ENCODE assay signal across 30 cellular contexts in genomic region chrX:124341361-124342132, GRCh38. TPM values are rescaled to one million over a fixed set of nuclear protein-coding genes. Genes with fewer than 3 reads are reported as not detected.
DNase-seq lines count a peak whose midpoint lies in the region; ATAC-seq and TF ChIP-seq lines count a peak whose summit lies in the region.
"Had no signal": no experiment of that assay in that cellular context is flagged by ENCODE, and none has a peak within 500 bp of the region (broad histone marks: within the 10 kb centered on the region; RNA-seq: fewer than 3 reads in every experiment).

No MANE protein-coding gene starts in this region.

- H3K4me3 ChIP-seq in CD4-positive, CD25-positive, alpha-beta regulatory T cell (ENCODE audit: low read depth, low read length), result peak overlapping the region; percentile 79
- no peak overlapping the region for H3K4me3 ChIP-seq in CD8-positive, alpha-beta T cell (ENCODE audit: low read depth, low read length)
- H3K4me3 ChIP-seq: ascending aorta, dorsolateral prefrontal cortex, GM12878, lower lobe of right lung, smooth muscle cell, stomach, tibial nerve had no signal

- peaks cover 8 to 52% (median 34%) of the 10 kb centered on the region in 4 donors for H3K4me1 Mint-ChIP-seq in CD4-positive, CD25-positive, alpha-beta regulatory T cell
- peaks cover 61% of the 10 kb centered on the region for H3K4me1 Mint-ChIP-seq in CD8-positive, alpha-beta T cell (ENCODE audit: low read depth)
- H3K4me1 Mint-ChIP-seq in activated CD8-positive, alpha-beta T cell treated with anti-CD3 and anti-CD28 coated beads for 36 hours (ENCODE audit: low read depth), result peaks cover 77% of the 10 kb centered on the region
- peaks cover 14 to 54% of the 10 kb centered on the region in 2 donors for H3K4me1 Mint-ChIP-seq in effector memory CD8-positive, alpha-beta T cell (ENCODE audit: low read depth in 2 of 2)

- peak overlapping the region in 2 of 4 donors; percentile 79 to 92 for H3K4me3 Mint-ChIP-seq in CD4-positive, CD25-positive, alpha-beta regulatory T cell
- peak overlapping the region; percentile 50 for H3K4me3 Mint-ChIP-seq in CD8-positive, alpha-beta T cell
- H3K4me3 Mint-ChIP-seq in activated CD8-positive, alpha-beta T cell treated with anti-CD3 and anti-CD28 coated beads for 36 hours, result peak overlapping the region; percentile 56
- H3K4me3 Mint-ChIP-seq in effector memory CD8-positive, alpha-beta T cell, result peak overlapping the region; percentile 50 to 95

- H3K36me3 Mint-ChIP-seq in CD4-positive, CD25-positive, alpha-beta regulatory T cell, result no peaks in the 10 kb centered on the region
- peaks cover 3% of the 10 kb centered on the region for H3K36me3 Mint-ChIP-seq in CD8-positive, alpha-beta T cell
- H3K36me3 Mint-ChIP-seq in activated CD8-positive, alpha-beta T cell treated with anti-CD3 and anti-CD28 coated beads for 36 hours (ENCODE audit: low read depth), result no peaks in the 10 kb centered on the region
- peaks cover 11% of the 10 kb centered on the region for H3K36me3 Mint-ChIP-seq in effector memory CD8-positive, alpha-beta T cell (ENCODE audit: insufficient read depth)

- TF ChIP-seq CTCF in CD8-positive, alpha-beta T cell (IDR thresholded peaks at IDR 0.05), result no peak
- TF ChIP-seq CTCF in activated CD8-positive, alpha-beta T cell treated with anti-CD3 and anti-CD28 coated beads for 36 hours (IDR thresholded peaks at IDR 0.05), result no peak

- H3K27me3 ChIP-seq in CD4-positive, CD25-positive, alpha-beta regulatory T cell (ENCODE audit: control insufficient read depth, insufficient read depth, low read length), result no peaks in the 10 kb centered on the region
- no peaks in the 10 kb centered on the region for H3K27me3 ChIP-seq in CD8-positive, alpha-beta T cell (ENCODE audit: insufficient read depth, low read length)
- H3K27me3 ChIP-seq: ascending aorta, stomach, tibial nerve had no signal

- H3K27me3 Mint-ChIP-seq in CD4-positive, CD25-positive, alpha-beta regulatory T cell, result no peaks in the 10 kb centered on the region
- no peaks in the 10 kb centered on the region for H3K27me3 Mint-ChIP-seq in CD8-positive, alpha-beta T cell (ENCODE audit: low read depth)
- H3K27me3 Mint-ChIP-seq in activated CD8-positive, alpha-beta T cell treated with anti-CD3 and anti-CD28 coated beads for 36 hours, result no peaks in the 10 kb centered on the region
- no peaks in the 10 kb centered on the region for H3K27me3 Mint-ChIP-seq in effector memory CD8-positive, alpha-beta T cell

- H3K4me1 ChIP-seq in CD4-positive, CD25-positive, alpha-beta regulatory T cell (ENCODE audit: control insufficient read depth, insufficient read depth, low read length, poor library complexity, severe bottlenecking), result peaks cover 34% of the 10 kb centered on the region
- H3K4me1 ChIP-seq in CD8-positive, alpha-beta T cell (ENCODE audit: insufficient read depth, low read length), result peaks cover 64% of the 10 kb centered on the region
- H3K4me1 ChIP-seq: ascending aorta, lower lobe of right lung, stomach, tibial nerve had no signal

- H3K27ac Mint-ChIP-seq in CD4-positive, CD25-positive, alpha-beta regulatory T cell, result peak overlapping the region; percentile 83 to 92 (median 86)
- peak overlapping the region; percentile 93 for H3K27ac Mint-ChIP-seq in CD8-positive, alpha-beta T cell
- H3K27ac Mint-ChIP-seq in activated CD8-positive, alpha-beta T cell treated with anti-CD3 and anti-CD28 coated beads for 36 hours, result peak overlapping the region; percentile 97
- peak overlapping the region; percentile 80 to 94 for H3K27ac Mint-ChIP-seq in effector memory CD8-positive, alpha-beta T cell

- intact Hi-C loops in CD8-positive, alpha-beta T cell (cut with DNase I, micrococcal nuclease), result loop anchor here in 1 of 2 experiments (5.0 kb wide), 3 partner anchors 39 to 379 kb away; partner anchors contain the start of gene STAG2
- intact Hi-C loops in activated CD8-positive, alpha-beta T cell treated with anti-CD3 and anti-CD28 coated beads for 36 hours (cut with micrococcal nuclease), result loop anchor here (2.0 kb wide), 1 partner anchor 41 kb away; no protein-coding TSS in a partner anchor
- intact Hi-C loops in posterior vena cava (cut with DNase I), result no loop called here

- POLR2A ChIA-PET in CD8-positive, alpha-beta T cell (lab: Charles Lee), result interaction anchor here (1.2 to 1.6 kb wide), 2 partner anchors 10 to 12 kb away, joined by 4 read pairs; no protein-coding TSS in a partner anchor
- POLR2A ChIA-PET in activated CD8-positive, alpha-beta T cell treated with anti-CD3 and anti-CD28 coated beads for 36 hours (lab: Charles Lee), result interaction anchor here (0.6 to 1.6 kb wide), 6 partner anchors 13 to 118 kb away, joined by 3 to 5 read pairs (median 4); no protein-coding TSS in a partner anchor

- H3K9me3 Mint-ChIP-seq in CD4-positive, CD25-positive, alpha-beta regulatory T cell, result no peaks in the 10 kb centered on the region
- H3K9me3 Mint-ChIP-seq in CD8-positive, alpha-beta T cell, result no peaks in the 10 kb centered on the region
- H3K9me3 Mint-ChIP-seq in activated CD8-positive, alpha-beta T cell treated with anti-CD3 and anti-CD28 coated beads for 36 hours, result no peaks in the 10 kb centered on the region
- H3K9me3 Mint-ChIP-seq in effector memory CD8-positive, alpha-beta T cell, result no peaks in the 10 kb centered on the region

- CTCF ChIA-PET in CD8-positive, alpha-beta T cell (lab: Charles Lee), result interaction anchor here (1.0 kb wide), 2 partner anchors 51 to 67 kb away, joined by 3 read pairs; no protein-coding TSS in a partner anchor
- CTCF ChIA-PET in activated CD8-positive, alpha-beta T cell treated with anti-CD3 and anti-CD28 coated beads for 36 hours (lab: Charles Lee), result interaction anchor here (0.6 kb wide), 1 partner anchor 118 kb away, joined by 4 read pairs; no protein-coding TSS in a partner anchor

- no peak for ATAC-seq in CD4-positive, CD25-positive, alpha-beta regulatory T cell (ENCODE audit: low read depth in 2 of 2)
- peak; percentile 4 for ATAC-seq in CD8-positive, alpha-beta T cell
- ATAC-seq in activated CD8-positive, alpha-beta T cell treated with anti-CD3 and anti-CD28 coated beads for 36 hours, result peak; percentile 10
- ATAC-seq in effector memory CD8-positive, alpha-beta T cell (replicated peaks), result no peak
- ATAC-seq in HG02981 (IDR thresholded peaks at IDR 0.05; ENCODE audit: unreplicated experiment), result no peak
- ATAC-seq: lower lobe of right lung had no signal

- peak overlapping the region; percentile 74 for H3K27ac ChIP-seq in CD4-positive, CD25-positive, alpha-beta regulatory T cell (ENCODE audit: insufficient read depth, low read length, poor library complexity, severe bottlenecking)
- peak overlapping the region; percentile 18 for H3K27ac ChIP-seq in CD8-positive, alpha-beta T cell (ENCODE audit: low read depth, low read length)
- H3K27ac ChIP-seq: ascending aorta, dorsolateral prefrontal cortex, lower lobe of right lung, stomach, tibial nerve, VCaP had no signal

- no peak for DNase-seq in CD4-positive, CD25-positive, alpha-beta regulatory T cell
- DNase-seq in CD8-positive, alpha-beta T cell, result peak in 1 of 7 experiments; percentile 32
- peak; percentile 41 for DNase-seq in activated CD8-positive, alpha-beta T cell treated with anti-CD3 and anti-CD28 coated beads for 36 hours
- no peak for DNase-seq in effector memory CD8-positive, alpha-beta T cell
- DNase-seq in posterior vena cava (ENCODE audit: low spot score) (no peak), foreskin melanocyte (no peak)
- DNase-seq: activated effector memory CD4-positive, alpha-beta T cell treated with anti-CD3 and anti-CD28 coated beads, Interleukin-2, amount 50 U/mL, for 16 hours; central memory CD4-positive, alpha-beta T cell; DMS79; dorsolateral prefrontal cortex; foreskin fibroblast; hypothalamus; KG1; lower lobe of right lung; MV-4-11; NCI-H1694; NCI-H2171; NCI-H524 treated with DMSO at 0.1 percent for 48 hours; stimulated activated CD4-positive, alpha-beta T cell treated with anti-CD3 and anti-CD28 coated beads, Interleukin-4, amount 100 ng/mL, for 1 hour; stomach had no signal

- no peaks in the 10 kb centered on the region for H3K9me3 ChIP-seq in CD4-positive, CD25-positive, alpha-beta regulatory T cell (ENCODE audit: control insufficient read depth in 2 of 2, low read length in 2 of 2)
- H3K9me3 ChIP-seq in CD8-positive, alpha-beta T cell (ENCODE audit: low read length), result no peaks in the 10 kb centered on the region
- H3K9me3 ChIP-seq: ascending aorta, lower lobe of right lung, stomach, tibial nerve had no signal

- no peaks in the 10 kb centered on the region for H3K36me3 ChIP-seq in CD4-positive, CD25-positive, alpha-beta regulatory T cell (ENCODE audit: control insufficient read depth, insufficient read depth, low read length)
- no peaks in the 10 kb centered on the region for H3K36me3 ChIP-seq in CD8-positive, alpha-beta T cell (ENCODE audit: insufficient read depth, low read length)
- H3K36me3 ChIP-seq: ascending aorta, lower lobe of right lung, stomach, tibial nerve had no signal

RNA-seq across cellular contexts. Expression of gene SH2D1A, which starts 4.8 kb away (rescaled TPM):
- 42.7 TPM for total RNA-seq in CD4-positive, CD25-positive, alpha-beta regulatory T cell
- 100 to 1,000 TPM in 1 of 4 donors, 10 to 100 TPM in 3; 69.1 to 128 (median 77.3) TPM for polyA plus RNA-seq in CD4-positive, CD25-positive, alpha-beta regulatory T cell
- 10 to 100 TPM; 44.4 to 50.3 TPM for total RNA-seq in CD8-positive, alpha-beta T cell
- total RNA-seq in activated CD8-positive, alpha-beta T cell treated with anti-CD3 and anti-CD28 coated beads for 36 hours, result 10 to 100 TPM; 40.9 to 43.2 TPM
- under 1 TPM; 0.33 to 0.79 TPM for total RNA-seq in posterior vena cava
- total RNA-seq: ascending aorta, smooth muscle cell had no signal
- polyA plus RNA-seq: smooth muscle cell had no signal

RNA-seq across cellular contexts. Expression of gene TEX13D, which starts 9.1 kb away (rescaled TPM):
- not detected for total RNA-seq in CD4-positive, CD25-positive, alpha-beta regulatory T cell
- not detected for polyA plus RNA-seq in CD4-positive, CD25-positive, alpha-beta regulatory T cell
- total RNA-seq in CD8-positive, alpha-beta T cell, result not detected
- under 1 TPM in 1 of 2 experiments, not detected in 1; 0.23 TPM for total RNA-seq in activated CD8-positive, alpha-beta T cell treated with anti-CD3 and anti-CD28 coated beads for 36 hours
- not detected for total RNA-seq in posterior vena cava
- total RNA-seq: ascending aorta; lower lobe of right lung; mucosa of gallbladder; SK-MEL-5; T-helper 2 cell treated with Interferon-gamma antibody and Interleukin-4, amounts not matched to agents 100 ng/mL and 5 ng/mL, for 36 hours; tibial nerve had no signal
- polyA plus RNA-seq: keratinocyte, smooth muscle cell had no signal

Comparison
In these comparisons a context has a peak if more than half of its experiments do, and no peak if none do; other contexts are left out.
1. ATAC-seq: peak in CD8-positive, alpha-beta T cell (single experiment) and activated CD8-positive, alpha-beta T cell treated with anti-CD3 and anti-CD28 coated beads for 36 hours (single experiment); none in CD4-positive, CD25-positive, alpha-beta regulatory T cell (0 of 2), effector memory CD8-positive, alpha-beta T cell (single experiment) and HG02981 (single experiment).
2. RNA of gene SH2D1A, which starts 4.8 kb away (total RNA-seq): 44.4 to 50.3 TPM in CD8-positive, alpha-beta T cell, 40.9 to 43.2 TPM in activated CD8-positive, alpha-beta T cell treated with anti-CD3 and anti-CD28 coated beads for 36 hours and 42.7 TPM in CD4-positive, CD25-positive, alpha-beta regulatory T cell (single experiment); 0.33 to 0.79 TPM in posterior vena cava; every median in the first group is over 10 times any median in the second.
3. Peak in every context shown above with its lines, with median percentiles within 50 percentile points of each other: H3K27ac Mint-ChIP-seq.